8 cellular contexts compared by ENCODE assay signal in the genomic region with DNA sequence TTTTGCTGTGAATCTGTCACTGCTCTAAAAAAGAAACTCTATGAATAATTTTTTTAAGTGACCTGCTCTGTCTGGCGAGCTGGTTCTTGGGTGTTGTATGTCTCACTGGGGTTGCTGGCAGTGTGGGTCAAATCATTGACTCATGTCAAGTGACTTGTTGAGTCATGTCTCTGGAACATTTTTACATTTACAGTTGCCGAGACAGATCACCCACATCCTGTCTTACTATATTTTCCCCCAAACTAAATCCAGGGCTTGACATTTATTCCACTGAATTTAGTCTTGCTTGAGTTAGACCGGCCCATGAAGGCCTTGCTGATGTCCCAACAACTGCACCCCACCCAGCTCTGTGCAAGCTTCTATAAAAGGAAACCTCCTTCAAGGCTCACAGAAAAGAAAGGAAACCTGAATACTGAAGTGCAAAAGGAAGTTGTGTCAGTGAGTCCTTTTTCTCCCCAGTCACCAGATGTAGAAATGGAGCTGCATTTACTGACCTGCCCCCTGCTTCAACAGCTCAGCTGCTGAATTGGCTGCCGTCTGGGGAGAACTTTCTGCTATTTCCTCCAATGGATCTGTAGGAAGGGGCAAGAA.
DNase-seq lines count a peak whose midpoint lies in the region; ATAC-seq and TF ChIP-seq lines count a peak whose summit lies in the region.

No MANE protein-coding gene starts in this region.

- DNase-seq in AG09309 (ENCODE audit: low read depth) (peak; percentile 82), germinal center (ENCODE audit: low spot score) (peak; percentile 19), aorta (peak in 1 of 2 donors; percentile 73), NCI-H524 (lab: John Stamatoyannopoulos, UW) (no peak), NCI-H187 (lab: John Stamatoyannopoulos, UW) (no peak)

- peaks cover 2 to 9% of the 10 kb centered on the region in 2 donors for H3K4me1 ChIP-seq in aorta (ENCODE audit: control insufficient read depth in 1 of 2, insufficient read depth in 2 of 2, low read length in 2 of 2)

- intact Hi-C loops in aorta (cut with DNase I) = loop anchor here in 1 of 2 donors (5.0 kb wide), 1 partner anchor 46 kb away; no protein-coding TSS in a partner anchor

- no peak overlapping the region for H3K4me3 ChIP-seq in AG09309 (ENCODE audit: control insufficient read depth, low read depth, low read length)
- H3K4me3 ChIP-seq in aorta (ENCODE audit: low read length in 2 of 2) = no peak overlapping the region

- H3K27me3 ChIP-seq in aorta (ENCODE audit: control insufficient read depth in 1 of 2, insufficient read depth in 2 of 2, low read length in 1 of 2) = no peaks in the 10 kb centered on the region

- TF ChIP-seq CTCF in AG09309 (IDR thresholded peaks at IDR 0.05; ENCODE audit: control insufficient read depth, insufficient read depth, low read depth, low read length, missing control alignments) = no peak

- H3K27ac ChIP-seq in aorta (ENCODE audit: low read depth in 1 of 2, low read length in 2 of 2) = peak overlapping the region in 1 of 2 donors; percentile 47

- H3K36me3 ChIP-seq in aorta (ENCODE audit: control insufficient read depth in 1 of 2, insufficient read depth in 2 of 2, low read length in 1 of 2) = peaks cover 4 to 8% of the 10 kb centered on the region in 2 donors

- ATAC-seq in GM18909 (IDR thresholded peaks at IDR 0.05; ENCODE audit: poor library complexity, unreplicated experiment) (peak; percentile 97), HG03095 (IDR thresholded peaks at IDR 0.05; ENCODE audit: unreplicated experiment) (peak; percentile 93), SK-N-SH treated with all-trans-retinoic acid at 6 μM for 48 hours (peak; percentile 84), aorta (ENCODE audit: low FRiP score) (peak; percentile 72)

- H3K9me3 ChIP-seq in aorta (ENCODE audit: control insufficient read depth, low read length) = no peaks in the 10 kb centered on the region

- WGBS in aorta, 2 donors = 5 to 6% methylated on average over 4 of the region's 4 CpGs

TF ChIP-seq in SK-N-SH treated with all-trans-retinoic acid at 6 μM for 48 hours, 23 proteins besides CTCF, POLR2A, EP300 and RAD21:
- no peak for TF ChIP-seq ZFP3 (CRISPR knock-in tag; IDR thresholded peaks at IDR 0.05)
- 0 out of 2 replicates have a peak, but pooled peaks have one; percentile 51 for TF ChIP-seq TOX (CRISPR knock-in tag; IDR thresholded peaks at IDR 0.05; ENCODE audit: borderline replicate concordance)
- no peak for TF ChIP-seq GLIS3 (CRISPR knock-in tag; IDR thresholded peaks at IDR 0.05)
- no peak for TF ChIP-seq PPARA (CRISPR knock-in tag; IDR thresholded peaks at IDR 0.05; ENCODE audit: borderline replicate concordance)
- TF ChIP-seq, protein P1, sequence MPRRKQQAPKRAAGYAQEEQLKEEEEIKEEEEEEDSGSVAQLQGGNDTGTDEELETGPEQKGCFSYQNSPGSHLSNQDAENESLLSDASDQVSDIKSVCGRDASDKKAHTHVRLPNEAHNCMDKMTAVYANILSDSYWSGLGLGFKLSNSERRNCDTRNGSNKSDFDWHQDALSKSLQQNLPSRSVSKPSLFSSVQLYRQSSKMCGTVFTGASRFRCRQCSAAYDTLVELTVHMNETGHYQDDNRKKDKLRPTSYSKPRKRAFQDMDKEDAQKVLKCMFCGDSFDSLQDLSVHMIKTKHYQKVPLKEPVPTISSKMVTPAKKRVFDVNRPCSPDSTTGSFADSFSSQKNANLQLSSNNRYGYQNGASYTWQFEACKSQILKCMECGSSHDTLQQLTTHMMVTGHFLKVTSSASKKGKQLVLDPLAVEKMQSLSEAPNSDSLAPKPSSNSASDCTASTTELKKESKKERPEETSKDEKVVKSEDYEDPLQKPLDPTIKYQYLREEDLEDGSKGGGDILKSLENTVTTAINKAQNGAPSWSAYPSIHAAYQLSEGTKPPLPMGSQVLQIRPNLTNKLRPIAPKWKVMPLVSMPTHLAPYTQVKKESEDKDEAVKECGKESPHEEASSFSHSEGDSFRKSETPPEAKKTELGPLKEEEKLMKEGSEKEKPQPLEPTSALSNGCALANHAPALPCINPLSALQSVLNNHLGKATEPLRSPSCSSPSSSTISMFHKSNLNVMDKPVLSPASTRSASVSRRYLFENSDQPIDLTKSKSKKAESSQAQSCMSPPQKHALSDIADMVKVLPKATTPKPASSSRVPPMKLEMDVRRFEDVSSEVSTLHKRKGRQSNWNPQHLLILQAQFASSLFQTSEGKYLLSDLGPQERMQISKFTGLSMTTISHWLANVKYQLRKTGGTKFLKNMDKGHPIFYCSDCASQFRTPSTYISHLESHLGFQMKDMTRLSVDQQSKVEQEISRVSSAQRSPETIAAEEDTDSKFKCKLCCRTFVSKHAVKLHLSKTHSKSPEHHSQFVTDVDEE (CRISPR knock-in tag; IDR thresholded peaks at IDR 0.05) = no peak
TF ChIP-seq in SK-N-SH treated with all-trans-retinoic acid at 6 μM for 48 hours: peak in this region for 1.

Comparison
In these comparisons a context has a peak if more than half of its experiments do, and no peak if none do; other contexts are left out.
1. DNase-seq: peak in AG09309 (single experiment) and germinal center (single experiment); none in NCI-H524 (0 of 2) and NCI-H187 (0 of 2).
2. Peak in every context shown above with its lines, with median percentiles within 50 percentile points of each other: ATAC-seq.